Comparison of ENCODE assay signal across 21 cellular contexts in genomic region chr2:150557020-150557644, GRCh38.
"Had no signal": no experiment of that assay in that cellular context is flagged by ENCODE, and none has a peak within 500 bp of the region (broad histone marks: within the 10 kb centered on the region; RNA-seq: fewer than 3 reads in every experiment).

No MANE protein-coding gene starts in this region.

- H3K9me3 ChIP-seq: neutrophil, tibial artery had no signal

- H3K27ac Mint-ChIP-seq: activated CD8-positive, alpha-beta T cell treated with anti-CD3 and anti-CD28 coated beads for 36 hours; activated naive CD8-positive, alpha-beta T cell treated with anti-CD3 and anti-CD28 coated beads, Interleukin-2, amount 10 ng/mL, durations not matched to agents 7 days and 5 days; activated T-helper 17 cell treated with anti-CD3 and anti-CD28 coated beads, Interleukin-2, amount 50 U/mL, for 72 hours; naive B cell had no signal

- H3K4me1 Mint-ChIP-seq: activated naive CD8-positive, alpha-beta T cell treated with anti-CD3 and anti-CD28 coated beads, Interleukin-2, amount 10 ng/mL, durations not matched to agents 7 days and 5 days; activated T-helper 17 cell treated with anti-CD3 and anti-CD28 coated beads, Interleukin-2, amount 50 U/mL, for 72 hours; naive B cell had no signal

- H3K4me3 Mint-ChIP-seq: activated CD8-positive, alpha-beta T cell treated with anti-CD3 and anti-CD28 coated beads for 36 hours; activated naive CD8-positive, alpha-beta T cell treated with anti-CD3 and anti-CD28 coated beads, Interleukin-2, amount 10 ng/mL, durations not matched to agents 7 days and 5 days; activated T-helper 17 cell treated with anti-CD3 and anti-CD28 coated beads, Interleukin-2, amount 50 U/mL, for 72 hours; naive B cell had no signal

- H3K36me3 Mint-ChIP-seq: activated naive CD8-positive, alpha-beta T cell treated with anti-CD3 and anti-CD28 coated beads, Interleukin-2, amount 10 ng/mL, durations not matched to agents 7 days and 5 days; naive B cell had no signal

- DNase-seq: activated CD4-positive, alpha-beta T cell treated with anti-CD3 and anti-CD28 coated beads for 48 hours; activated CD4-positive, CD25-positive, alpha-beta regulatory T cell; activated CD8-positive, alpha-beta T cell treated with anti-CD3 and anti-CD28 coated beads for 36 hours; activated naive CD4-positive, alpha-beta T cell; activated naive CD8-positive, alpha-beta T cell treated with anti-CD3 and anti-CD28 coated beads, Interleukin-2, amount 10 ng/mL, durations not matched to agents 7 days and 5 days; activated T-cell treated with anti-CD3 and anti-CD28 coated beads, Interleukin-2, amount 50 U/mL, for 1 hour; foreskin keratinocyte; glutamatergic neuron; hippocampal formation; islet precursor cell; naive B cell; posterior cingulate gyrus; retina; stimulated activated CD4-positive, alpha-beta T cell treated with anti-CD3 and anti-CD28 coated beads, Interleukin-2, amount 100 ng/mL, for 24 hours; stimulated activated naive CD4-positive, alpha-beta T cell treated with Interleukin-2 at 50 U/mL for 16 hours; substantia nigra; T1000; tibial artery had no signal

- H3K27ac ChIP-seq: coronary artery, foreskin keratinocyte, neutrophil, tibial artery had no signal

- ATAC-seq: activated CD8-positive, alpha-beta T cell treated with anti-CD3 and anti-CD28 coated beads for 36 hours; activated T-helper 17 cell treated with anti-CD3 and anti-CD28 coated beads, Interleukin-2, amount 50 U/mL, for 72 hours; foreskin keratinocyte had no signal

- H3K36me3 ChIP-seq: neutrophil, tibial artery had no signal

- H3K4me3 ChIP-seq: coronary artery, tibial artery had no signal

- H3K27me3 Mint-ChIP-seq: activated CD8-positive, alpha-beta T cell treated with anti-CD3 and anti-CD28 coated beads for 36 hours; activated naive CD8-positive, alpha-beta T cell treated with anti-CD3 and anti-CD28 coated beads, Interleukin-2, amount 10 ng/mL, durations not matched to agents 7 days and 5 days; activated T-helper 17 cell treated with anti-CD3 and anti-CD28 coated beads, Interleukin-2, amount 50 U/mL, for 72 hours; naive B cell had no signal

- H3K27me3 ChIP-seq: foreskin keratinocyte, neutrophil, tibial artery had no signal

- H3K4me1 ChIP-seq: foreskin keratinocyte, tibial artery had no signal

- H3K9me3 Mint-ChIP-seq: activated CD8-positive, alpha-beta T cell treated with anti-CD3 and anti-CD28 coated beads for 36 hours; activated naive CD8-positive, alpha-beta T cell treated with anti-CD3 and anti-CD28 coated beads, Interleukin-2, amount 10 ng/mL, durations not matched to agents 7 days and 5 days; activated T-helper 17 cell treated with anti-CD3 and anti-CD28 coated beads, Interleukin-2, amount 50 U/mL, for 72 hours had no signal
